In the genomic region with DNA sequence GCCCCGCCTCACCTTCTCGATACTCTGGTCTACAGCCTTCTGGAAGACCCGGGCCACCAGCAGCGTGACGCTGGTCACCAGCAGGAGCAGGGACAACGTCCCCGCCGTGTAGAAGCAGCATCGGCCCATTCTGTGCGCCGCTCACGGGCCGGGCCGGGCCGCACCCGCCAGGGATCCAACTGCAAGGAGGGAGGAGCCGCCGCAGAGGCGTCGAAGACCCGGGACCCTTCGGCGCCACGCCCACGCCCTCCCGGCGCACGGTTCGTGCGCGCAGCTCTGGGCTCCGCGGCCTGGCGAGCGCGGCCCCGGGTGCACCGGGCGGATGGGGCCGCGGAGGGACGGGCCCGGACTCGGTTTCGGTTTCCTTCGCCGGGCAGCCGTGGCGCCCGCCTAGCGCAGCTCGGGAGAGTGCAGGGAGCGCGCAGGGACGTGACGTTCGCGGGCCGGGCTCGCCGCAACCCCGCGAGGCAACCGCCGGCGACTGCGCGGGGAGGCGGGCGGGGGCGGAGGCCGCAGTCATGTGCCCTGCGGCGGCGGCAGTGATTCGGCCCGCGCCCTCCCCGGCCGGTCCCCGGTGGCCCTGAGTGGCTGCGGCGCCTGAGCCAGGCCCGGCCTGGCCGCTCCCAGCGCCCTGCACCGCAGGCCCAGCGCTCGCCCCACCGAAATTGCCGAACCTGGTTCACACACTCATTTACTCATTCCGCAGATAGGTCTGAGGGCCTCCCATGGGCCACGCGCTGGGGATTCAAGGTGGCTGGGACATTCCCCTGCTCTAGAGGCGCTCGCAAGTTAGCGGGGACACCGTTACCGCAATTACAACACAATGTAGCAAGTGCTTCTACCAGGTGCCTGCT, we compare ENCODE assay signal across 1 cellular context.
TF ChIP-seq lines count a peak whose summit lies in the region.

A gene with protein sequence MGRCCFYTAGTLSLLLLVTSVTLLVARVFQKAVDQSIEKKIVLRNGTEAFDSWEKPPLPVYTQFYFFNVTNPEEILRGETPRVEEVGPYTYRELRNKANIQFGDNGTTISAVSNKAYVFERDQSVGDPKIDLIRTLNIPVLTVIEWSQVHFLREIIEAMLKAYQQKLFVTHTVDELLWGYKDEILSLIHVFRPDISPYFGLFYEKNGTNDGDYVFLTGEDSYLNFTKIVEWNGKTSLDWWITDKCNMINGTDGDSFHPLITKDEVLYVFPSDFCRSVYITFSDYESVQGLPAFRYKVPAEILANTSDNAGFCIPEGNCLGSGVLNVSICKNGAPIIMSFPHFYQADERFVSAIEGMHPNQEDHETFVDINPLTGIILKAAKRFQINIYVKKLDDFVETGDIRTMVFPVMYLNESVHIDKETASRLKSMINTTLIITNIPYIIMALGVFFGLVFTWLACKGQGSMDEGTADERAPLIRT (minus strand): TSS at position 410 of the 854 bp plus-strand sequence. CDS start 281 bp downstream, at position 129.

TF ChIP-seq in GM12878, 131 proteins besides CTCF, POLR2A, EP300 and RAD21 (continued from another document and continues in another):
- TF ChIP-seq, protein P1, sequence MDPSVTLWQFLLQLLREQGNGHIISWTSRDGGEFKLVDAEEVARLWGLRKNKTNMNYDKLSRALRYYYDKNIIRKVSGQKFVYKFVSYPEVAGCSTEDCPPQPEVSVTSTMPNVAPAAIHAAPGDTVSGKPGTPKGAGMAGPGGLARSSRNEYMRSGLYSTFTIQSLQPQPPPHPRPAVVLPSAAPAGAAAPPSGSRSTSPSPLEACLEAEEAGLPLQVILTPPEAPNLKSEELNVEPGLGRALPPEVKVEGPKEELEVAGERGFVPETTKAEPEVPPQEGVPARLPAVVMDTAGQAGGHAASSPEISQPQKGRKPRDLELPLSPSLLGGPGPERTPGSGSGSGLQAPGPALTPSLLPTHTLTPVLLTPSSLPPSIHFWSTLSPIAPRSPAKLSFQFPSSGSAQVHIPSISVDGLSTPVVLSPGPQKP (IDR thresholded peaks at IDR 0.05; ENCODE audit: low read depth, low read length) = no peak
- TF ChIP-seq MEF2A (IDR thresholded peaks at IDR 0.05; ENCODE audit: insufficient read depth, low read depth, low read length) = no peak
- TF ChIP-seq NRF1 (conservative IDR thresholded peaks at IDR 0.05; ENCODE audit: low read depth, low read length) = 0 out of 2 replicates have a peak, but pooled peaks have one; percentile 14
- TF ChIP-seq, protein P2, sequence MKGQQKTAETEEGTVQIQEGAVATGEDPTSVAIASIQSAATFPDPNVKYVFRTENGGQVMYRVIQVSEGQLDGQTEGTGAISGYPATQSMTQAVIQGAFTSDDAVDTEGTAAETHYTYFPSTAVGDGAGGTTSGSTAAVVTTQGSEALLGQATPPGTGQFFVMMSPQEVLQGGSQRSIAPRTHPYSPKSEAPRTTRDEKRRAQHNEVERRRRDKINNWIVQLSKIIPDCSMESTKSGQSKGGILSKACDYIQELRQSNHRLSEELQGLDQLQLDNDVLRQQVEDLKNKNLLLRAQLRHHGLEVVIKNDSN (IDR thresholded peaks at IDR 0.05; ENCODE audit: borderline replicate concordance, extremely low read length, insufficient read depth, low read depth, low read length) = peak; percentile 82
- no peak for TF ChIP-seq YBX1 (IDR thresholded peaks at IDR 0.05)
- TF ChIP-seq SREBF2 (IDR thresholded peaks at IDR 0.05; ENCODE audit: low read length) = no peak
- TF ChIP-seq IKZF2 (IDR thresholded peaks at IDR 0.05) = 0 out of 4 replicates have a peak, but pooled peaks of 1 of the 2 experiments have one; percentile 2
- TF ChIP-seq, protein P3, sequence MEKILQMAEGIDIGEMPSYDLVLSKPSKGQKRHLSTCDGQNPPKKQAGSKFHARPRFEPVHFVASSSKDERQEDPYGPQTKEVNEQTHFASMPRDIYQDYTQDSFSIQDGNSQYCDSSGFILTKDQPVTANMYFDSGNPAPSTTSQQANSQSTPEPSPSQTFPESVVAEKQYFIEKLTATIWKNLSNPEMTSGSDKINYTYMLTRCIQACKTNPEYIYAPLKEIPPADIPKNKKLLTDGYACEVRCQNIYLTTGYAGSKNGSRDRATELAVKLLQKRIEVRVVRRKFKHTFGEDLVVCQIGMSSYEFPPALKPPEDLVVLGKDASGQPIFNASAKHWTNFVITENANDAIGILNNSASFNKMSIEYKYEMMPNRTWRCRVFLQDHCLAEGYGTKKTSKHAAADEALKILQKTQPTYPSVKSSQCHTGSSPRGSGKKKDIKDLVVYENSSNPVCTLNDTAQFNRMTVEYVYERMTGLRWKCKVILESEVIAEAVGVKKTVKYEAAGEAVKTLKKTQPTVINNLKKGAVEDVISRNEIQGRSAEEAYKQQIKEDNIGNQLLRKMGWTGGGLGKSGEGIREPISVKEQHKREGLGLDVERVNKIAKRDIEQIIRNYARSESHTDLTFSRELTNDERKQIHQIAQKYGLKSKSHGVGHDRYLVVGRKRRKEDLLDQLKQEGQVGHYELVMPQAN (conservative IDR thresholded peaks at IDR 0.05) = peak; percentile 69
- TF ChIP-seq NBN (IDR thresholded peaks at IDR 0.05) = no peak
- TF ChIP-seq TCF12 (IDR thresholded peaks at IDR 0.05; ENCODE audit: low read depth, low read length) = peak; percentile 31
- no peak for TF ChIP-seq KAT2A (conservative IDR thresholded peaks at IDR 0.05; ENCODE audit: control insufficient read depth, low read depth, low read length)
- no peak for TF ChIP-seq NFXL1 (IDR thresholded peaks at IDR 0.05; ENCODE audit: borderline replicate concordance)
- no peak for TF ChIP-seq RBBP5 (conservative IDR thresholded peaks at IDR 0.05)
- TF ChIP-seq SMARCA5 (IDR thresholded peaks at IDR 0.05) = no peak
- TF ChIP-seq POLR2AphosphoS2 (IDR thresholded peaks at IDR 0.05; ENCODE audit: low read depth, low read length) = no peak
- peak; percentile 27; the same call in 1 of the 2 replicates for TF ChIP-seq PAX5 (IDR thresholded peaks at IDR 0.05; ENCODE audit: borderline replicate concordance, low read depth, low read length)
- TF ChIP-seq CBFB (IDR thresholded peaks at IDR 0.05; ENCODE audit: low read depth) = peak; percentile 59; the same call in 1 of the 2 replicates
- no peak for TF ChIP-seq BMI1 (IDR thresholded peaks at IDR 0.05; ENCODE audit: borderline replicate concordance)
- 0 out of 3 replicates have a peak, but pooled peaks have one; percentile 24 for TF ChIP-seq POU2F2 (IDR thresholded peaks at IDR 0.05; ENCODE audit: borderline replicate concordance, low read depth, low read length)
- no peak for TF ChIP-seq FOS (IDR thresholded peaks at IDR 0.05; ENCODE audit: borderline replicate concordance, extremely low read depth, insufficient read length)
- TF ChIP-seq SREBF1 (IDR thresholded peaks at IDR 0.05; ENCODE audit: low read length) = no peak
- peak; percentile 47; the same call in 1 of the 2 replicates for TF ChIP-seq ATF7 (IDR thresholded peaks at IDR 0.05; ENCODE audit: low read depth)
- no peak for TF ChIP-seq ZSCAN29 (IDR thresholded peaks at IDR 0.05)
- no peak for TF ChIP-seq PAX8 (IDR thresholded peaks at IDR 0.05)
- TF ChIP-seq, protein P4, sequence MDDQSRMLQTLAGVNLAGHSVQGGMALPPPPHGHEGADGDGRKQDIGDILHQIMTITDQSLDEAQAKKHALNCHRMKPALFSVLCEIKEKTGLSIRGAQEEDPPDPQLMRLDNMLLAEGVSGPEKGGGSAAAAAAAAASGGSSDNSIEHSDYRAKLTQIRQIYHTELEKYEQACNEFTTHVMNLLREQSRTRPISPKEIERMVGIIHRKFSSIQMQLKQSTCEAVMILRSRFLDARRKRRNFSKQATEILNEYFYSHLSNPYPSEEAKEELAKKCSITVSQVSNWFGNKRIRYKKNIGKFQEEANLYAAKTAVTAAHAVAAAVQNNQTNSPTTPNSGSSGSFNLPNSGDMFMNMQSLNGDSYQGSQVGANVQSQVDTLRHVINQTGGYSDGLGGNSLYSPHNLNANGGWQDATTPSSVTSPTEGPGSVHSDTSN (IDR thresholded peaks at IDR 0.05; ENCODE audit: insufficient replicate concordance, low read depth, low read length) = no peak
- TF ChIP-seq SMC3 (IDR thresholded peaks at IDR 0.05; ENCODE audit: borderline replicate concordance, low read length) = no peak
- TF ChIP-seq, protein P5, sequence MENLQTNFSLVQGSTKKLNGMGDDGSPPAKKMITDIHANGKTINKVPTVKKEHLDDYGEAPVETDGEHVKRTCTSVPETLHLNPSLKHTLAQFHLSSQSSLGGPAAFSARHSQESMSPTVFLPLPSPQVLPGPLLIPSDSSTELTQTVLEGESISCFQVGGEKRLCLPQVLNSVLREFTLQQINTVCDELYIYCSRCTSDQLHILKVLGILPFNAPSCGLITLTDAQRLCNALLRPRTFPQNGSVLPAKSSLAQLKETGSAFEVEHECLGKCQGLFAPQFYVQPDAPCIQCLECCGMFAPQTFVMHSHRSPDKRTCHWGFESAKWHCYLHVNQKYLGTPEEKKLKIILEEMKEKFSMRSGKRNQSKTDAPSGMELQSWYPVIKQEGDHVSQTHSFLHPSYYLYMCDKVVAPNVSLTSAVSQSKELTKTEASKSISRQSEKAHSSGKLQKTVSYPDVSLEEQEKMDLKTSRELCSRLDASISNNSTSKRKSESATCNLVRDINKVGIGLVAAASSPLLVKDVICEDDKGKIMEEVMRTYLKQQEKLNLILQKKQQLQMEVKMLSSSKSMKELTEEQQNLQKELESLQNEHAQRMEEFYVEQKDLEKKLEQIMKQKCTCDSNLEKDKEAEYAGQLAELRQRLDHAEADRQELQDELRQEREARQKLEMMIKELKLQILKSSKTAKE (IDR thresholded peaks at IDR 0.05; ENCODE audit: low read depth, poor library complexity, severe bottlenecking) = no peak
- TF ChIP-seq SUPT20H (IDR thresholded peaks at IDR 0.05; ENCODE audit: borderline replicate concordance, control insufficient read depth, low read depth, low read length) = no peak
- TF ChIP-seq IRF4 (IDR thresholded peaks at IDR 0.05; ENCODE audit: low read depth, low read length) = no peak
- peak; percentile 52; the same call in 1 of the 2 replicates for TF ChIP-seq BACH1 (IDR thresholded peaks at IDR 0.05; ENCODE audit: borderline replicate concordance)
- peak; percentile 43; the same call in 1 of the 2 replicates for TF ChIP-seq TAF1 (IDR thresholded peaks at IDR 0.05; ENCODE audit: borderline replicate concordance, low read depth, low read length)
- no peak for TF ChIP-seq SRF (IDR thresholded peaks at IDR 0.05; ENCODE audit: low read depth in 2 of 2, low read length in 2 of 2)
- TF ChIP-seq, protein P6, sequence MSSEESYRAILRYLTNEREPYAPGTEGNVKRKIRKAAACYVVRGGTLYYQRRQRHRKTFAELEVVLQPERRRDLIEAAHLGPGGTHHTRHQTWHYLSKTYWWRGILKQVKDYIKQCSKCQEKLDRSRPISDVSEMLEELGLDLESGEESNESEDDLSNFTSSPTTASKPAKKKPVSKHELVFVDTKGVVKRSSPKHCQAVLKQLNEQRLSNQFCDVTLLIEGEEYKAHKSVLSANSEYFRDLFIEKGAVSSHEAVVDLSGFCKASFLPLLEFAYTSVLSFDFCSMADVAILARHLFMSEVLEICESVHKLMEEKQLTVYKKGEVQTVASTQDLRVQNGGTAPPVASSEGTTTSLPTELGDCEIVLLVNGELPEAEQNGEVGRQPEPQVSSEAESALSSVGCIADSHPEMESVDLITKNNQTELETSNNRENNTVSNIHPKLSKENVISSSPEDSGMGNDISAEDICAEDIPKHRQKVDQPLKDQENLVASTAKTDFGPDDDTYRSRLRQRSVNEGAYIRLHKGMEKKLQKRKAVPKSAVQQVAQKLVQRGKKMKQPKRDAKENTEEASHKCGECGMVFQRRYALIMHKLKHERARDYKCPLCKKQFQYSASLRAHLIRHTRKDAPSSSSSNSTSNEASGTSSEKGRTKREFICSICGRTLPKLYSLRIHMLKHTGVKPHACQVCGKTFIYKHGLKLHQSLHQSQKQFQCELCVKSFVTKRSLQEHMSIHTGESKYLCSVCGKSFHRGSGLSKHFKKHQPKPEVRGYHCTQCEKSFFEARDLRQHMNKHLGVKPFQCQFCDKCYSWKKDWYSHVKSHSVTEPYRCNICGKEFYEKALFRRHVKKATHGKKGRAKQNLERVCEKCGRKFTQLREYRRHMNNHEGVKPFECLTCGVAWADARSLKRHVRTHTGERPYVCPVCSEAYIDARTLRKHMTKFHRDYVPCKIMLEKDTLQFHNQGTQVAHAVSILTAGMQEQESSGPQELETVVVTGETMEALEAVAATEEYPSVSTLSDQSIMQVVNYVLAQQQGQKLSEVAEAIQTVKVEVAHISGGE (CRISPR knock-in tag; IDR thresholded peaks at IDR 0.05) = no peak
- TF ChIP-seq, protein P7, sequence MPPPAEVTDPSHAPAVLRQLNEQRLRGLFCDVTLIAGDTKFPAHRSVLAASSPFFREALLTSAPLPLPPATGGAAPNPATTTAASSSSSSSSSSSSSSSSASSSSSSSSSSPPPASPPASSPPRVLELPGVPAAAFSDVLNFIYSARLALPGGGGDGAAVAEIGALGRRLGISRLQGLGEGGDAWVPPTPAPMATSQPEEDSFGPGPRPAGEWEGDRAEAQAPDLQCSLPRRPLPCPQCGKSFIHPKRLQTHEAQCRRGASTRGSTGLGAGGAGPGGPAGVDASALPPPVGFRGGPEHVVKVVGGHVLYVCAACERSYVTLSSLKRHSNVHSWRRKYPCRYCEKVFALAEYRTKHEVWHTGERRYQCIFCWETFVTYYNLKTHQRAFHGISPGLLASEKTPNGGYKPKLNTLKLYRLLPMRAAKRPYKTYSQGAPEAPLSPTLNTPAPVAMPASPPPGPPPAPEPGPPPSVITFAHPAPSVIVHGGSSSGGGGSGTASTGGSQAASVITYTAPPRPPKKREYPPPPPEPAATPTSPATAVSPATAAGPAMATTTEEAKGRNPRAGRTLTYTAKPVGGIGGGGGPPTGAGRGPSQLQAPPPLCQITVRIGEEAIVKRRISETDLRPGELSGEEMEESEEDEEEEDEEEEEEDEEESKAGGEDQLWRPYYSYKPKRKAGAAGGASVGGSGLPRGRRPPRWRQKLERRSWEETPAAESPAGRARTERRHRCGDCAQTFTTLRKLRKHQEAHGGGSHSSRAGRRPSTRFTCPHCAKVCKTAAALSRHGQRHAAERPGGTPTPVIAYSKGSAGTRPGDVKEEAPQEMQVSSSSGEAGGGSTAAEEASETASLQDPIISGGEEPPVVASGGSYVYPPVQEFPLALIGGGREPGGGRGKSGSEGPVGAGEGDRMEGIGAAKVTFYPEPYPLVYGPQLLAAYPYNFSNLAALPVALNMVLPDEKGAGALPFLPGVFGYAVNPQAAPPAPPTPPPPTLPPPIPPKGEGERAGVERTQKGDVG (CRISPR knock-in tag; IDR thresholded peaks at IDR 0.05) = no peak
- TF ChIP-seq, protein P8, sequence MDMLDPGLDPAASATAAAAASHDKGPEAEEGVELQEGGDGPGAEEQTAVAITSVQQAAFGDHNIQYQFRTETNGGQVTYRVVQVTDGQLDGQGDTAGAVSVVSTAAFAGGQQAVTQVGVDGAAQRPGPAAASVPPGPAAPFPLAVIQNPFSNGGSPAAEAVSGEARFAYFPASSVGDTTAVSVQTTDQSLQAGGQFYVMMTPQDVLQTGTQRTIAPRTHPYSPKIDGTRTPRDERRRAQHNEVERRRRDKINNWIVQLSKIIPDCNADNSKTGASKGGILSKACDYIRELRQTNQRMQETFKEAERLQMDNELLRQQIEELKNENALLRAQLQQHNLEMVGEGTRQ (IDR thresholded peaks at IDR 0.05; ENCODE audit: borderline replicate concordance, low read depth, low read length) = no peak; the same call in 1 of the 2 replicates
- TF ChIP-seq RAD51 (IDR thresholded peaks at IDR 0.05) = no peak
- TF ChIP-seq DPF2 (IDR thresholded peaks at IDR 0.05) = peak; percentile 89
- TF ChIP-seq HDAC6 (IDR thresholded peaks at IDR 0.05; ENCODE audit: unreplicated experiment) = peak; percentile 52
